Comparison of ENCODE assay signal across 22 cellular contexts in the genomic region with DNA sequence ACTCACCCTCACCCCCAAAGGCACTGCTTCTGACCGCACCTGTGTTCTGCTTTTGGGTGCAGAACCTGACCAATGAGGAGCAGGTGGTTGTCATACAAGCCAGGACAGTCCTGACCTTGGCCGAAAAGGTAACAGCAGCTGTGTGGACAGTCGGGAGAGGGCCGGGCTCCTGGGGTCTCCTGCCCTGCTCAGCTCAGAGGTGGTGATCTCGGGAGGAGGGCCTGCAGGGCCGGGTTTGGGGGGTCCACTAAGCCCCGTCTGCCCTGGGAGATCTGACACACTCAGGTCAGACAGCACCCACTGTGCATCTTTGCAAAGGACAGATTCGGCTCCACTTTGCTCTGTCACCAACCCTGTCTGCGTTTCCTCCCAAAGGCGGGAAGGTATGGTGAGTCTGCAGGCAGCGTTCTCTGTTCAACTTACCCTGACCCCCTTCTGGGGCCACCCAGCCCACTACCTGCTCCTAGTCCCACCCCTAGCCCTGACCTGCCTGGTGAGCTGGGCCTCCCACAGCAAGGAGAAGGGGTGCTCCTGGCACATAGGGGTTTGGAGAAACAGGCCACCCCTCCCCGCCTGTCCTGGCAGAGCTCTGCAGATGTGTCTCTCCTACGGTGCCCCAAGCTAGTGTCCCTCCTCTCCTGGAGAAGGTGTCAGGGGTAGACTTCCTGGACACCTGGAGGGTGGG. TPM values are rescaled to one million over a fixed set of nuclear protein-coding genes. Genes with fewer than 3 reads are reported as not detected.
DNase-seq lines count a peak whose midpoint lies in the region; ATAC-seq, FAIRE-seq and TF ChIP-seq lines count a peak whose summit lies in the region.
"Had no signal": no experiment of that assay in that cellular context is flagged by ENCODE, and none has a peak within 500 bp of the region (broad histone marks: within the 10 kb centered on the region; RNA-seq: fewer than 3 reads in every experiment).

No MANE protein-coding gene starts in this region.

- H3K4me1 ChIP-seq in heart right ventricle (no peaks in the 10 kb centered on the region), kidney (ENCODE audit: control insufficient read depth in 1 of 2, insufficient read depth in 1 of 2, low read depth in 1 of 2, low read length in 2 of 2) (no peaks in the 10 kb centered on the region), spleen (no peaks in the 10 kb centered on the region)

- H3K36me3 Mint-ChIP-seq in chondrocyte (ENCODE audit: low read depth), result no peaks in the 10 kb centered on the region
- H3K36me3 Mint-ChIP-seq: CD4-positive, CD25-positive, alpha-beta regulatory T cell; IgD-negative memory B cell had no signal

- no peak overlapping the region for H3K4me3 ChIP-seq in heart right ventricle
- H3K4me3 ChIP-seq in kidney (ENCODE audit: low read length in 2 of 2), result no peak overlapping the region
- no peak overlapping the region for H3K4me3 ChIP-seq in spleen
- H3K4me3 ChIP-seq: PC-9 had no signal

- no peaks in the 10 kb centered on the region for H3K9me3 ChIP-seq in heart right ventricle
- H3K9me3 ChIP-seq in kidney (ENCODE audit: control insufficient read depth in 1 of 2, low read length in 2 of 2), result no peaks in the 10 kb centered on the region
- no peaks in the 10 kb centered on the region for H3K9me3 ChIP-seq in spleen

- no peaks in the 10 kb centered on the region for H3K36me3 ChIP-seq in heart right ventricle
- no peaks in the 10 kb centered on the region for H3K36me3 ChIP-seq in kidney (ENCODE audit: control insufficient read depth in 1 of 2, insufficient read depth in 2 of 2, low read length in 2 of 2)
- H3K36me3 ChIP-seq in spleen, result no peaks in the 10 kb centered on the region

- H3K9me3 Mint-ChIP-seq in chondrocyte (ENCODE audit: low read depth), result no peaks in the 10 kb centered on the region
- H3K9me3 Mint-ChIP-seq: IgD-negative memory B cell had no signal

- no peak overlapping the region for H3K4me3 Mint-ChIP-seq in chondrocyte (ENCODE audit: unreplicated experiment)
- H3K4me3 Mint-ChIP-seq: CD4-positive, CD25-positive, alpha-beta regulatory T cell; IgD-negative memory B cell had no signal

- TF ChIP-seq CTCF in heart right ventricle (IDR thresholded peaks at IDR 0.05) (no peak), chondrocyte (IDR thresholded peaks at IDR 0.05) (no peak), kidney (IDR thresholded peaks at IDR 0.05; ENCODE audit: borderline replicate concordance, extremely low read depth, insufficient read depth) (no peak), spleen (IDR thresholded peaks at IDR 0.05 in 8 of 11, conservative IDR thresholded peaks at IDR 0.05 in 3 of 11) (no peak)

- FAIRE-seq in kidney (lab: Jason Lieb, UNC), result no peak
- FAIRE-seq: D721Med, GM18507, H54 had no signal

- H3K27ac Mint-ChIP-seq in chondrocyte (ENCODE audit: unreplicated experiment), result no peak overlapping the region
- H3K27ac Mint-ChIP-seq: CD4-positive, CD25-positive, alpha-beta regulatory T cell; IgD-negative memory B cell had no signal

- no peak for TF ChIP-seq POLR2A in spleen (IDR thresholded peaks at IDR 0.05)

- no peak for ATAC-seq in Right ventricle myocardium superior (ENCODE audit: poor library complexity)
- ATAC-seq in heart right ventricle, result no peak
- no peak for ATAC-seq in left colon

- H3K9ac ChIP-seq in kidney (ENCODE audit: low read length in 2 of 2), result no peak overlapping the region
- H3K9ac ChIP-seq: KMS-11 had no signal

- no peaks in the 10 kb centered on the region for H3K4me1 Mint-ChIP-seq in chondrocyte (ENCODE audit: low read depth)
- H3K4me1 Mint-ChIP-seq: IgD-negative memory B cell had no signal

- intact Hi-C loops in Right ventricle myocardium superior (cut with DNase I), result no loop called here
- intact Hi-C loops in heart right ventricle (cut with DNase I), result no loop called here
- intact Hi-C loops in kidney (cut with DNase I), result no loop called here
- intact Hi-C loops in spleen (cut with DNase I; ENCODE audit: low total_unique reads), result no loop called here
- intact Hi-C loops in left colon (cut with DNase I, micrococcal nuclease), result no loop called here

- H3K27me3 Mint-ChIP-seq in chondrocyte (ENCODE audit: low read depth), result no peaks in the 10 kb centered on the region
- H3K27me3 Mint-ChIP-seq: CD4-positive, CD25-positive, alpha-beta regulatory T cell; IgD-negative memory B cell had no signal

- 83 to 85% methylated on average over 13 of the region's 13 CpGs for WGBS in heart right ventricle, 2 donors
- 57 to 82% (median 72%) methylated on average over 4 to 13 of the region's 13 CpGs for WGBS in spleen, 5 donors

- H3K27ac ChIP-seq in heart right ventricle, result no peak overlapping the region
- H3K27ac ChIP-seq in kidney (ENCODE audit: low read depth in 2 of 2, low read length in 2 of 2), result no peak overlapping the region
- H3K27ac ChIP-seq in spleen, result no peak overlapping the region
- H3K27ac ChIP-seq: KMS-11, PC-9 had no signal

- no peaks in the 10 kb centered on the region for H3K27me3 ChIP-seq in heart right ventricle
- no peaks in the 10 kb centered on the region for H3K27me3 ChIP-seq in spleen (replicated peaks in 1 of 7)

- DNase-seq in Right ventricle myocardium superior, result peak; percentile 29
- DNase-seq in heart right ventricle, result no peak
- peak; percentile 68 for DNase-seq in chondrocyte (ENCODE audit: low spot score)
- peak; percentile 65 for DNase-seq in kidney
- peak; percentile 72 for DNase-seq in spleen
- DNase-seq in left colon, result no peak
- no peak for DNase-seq in cerebellum (ENCODE audit: low spot score)
- DNase-seq: 8988T; CD4-positive, CD25-positive, alpha-beta regulatory T cell; MM.1S; NCI-H2029 treated with DMSO at 0.1 percent for 48 hours; NCI-H446 treated with DMSO at 0.1 percent for 48 hours; NCI-H526; NCI-H82; NK-92 treated with Interleukin-12 subunit alpha and Interleukin-12 subunit beta, amount 100 ng/mL, for 24 hours; PC-9; SHP77 treated with DMSO at 0.1 percent for 48 hours had no signal

RNA-seq across cellular contexts. Expression of a gene that starts 33.7 kb away (rescaled TPM):
- total RNA-seq in Right ventricle myocardium superior, result 31.7 TPM
- total RNA-seq in heart right ventricle, result 10 to 100 TPM in 9 of 10 donors, 1 to 10 TPM in 1; 9.4 to 78.9 (median 32.6) TPM
- 10 to 100 TPM in 1 of 2 donors, 1 to 10 TPM in 1; 2.4 to 19.2 TPM for polyA plus RNA-seq in heart right ventricle
- total RNA-seq in chondrocyte, result 19.9 to 37.6 TPM (median 35.2 TPM) in 3 replicates
- 0.60 TPM for total RNA-seq in kidney
- not detected for polyA plus RNA-seq in kidney (ENCODE audit: insufficient read depth, low read depth, low replicate concordance)
- 1 to 10 TPM in 4 of 7 donors, under 1 TPM in 2, not detected in 1; 0.85 to 6.0 (median 1.6) TPM for total RNA-seq in spleen
- 1 to 10 TPM in 1 of 3 donors, under 1 TPM in 2; 0.55 to 1.0 (median 0.96) TPM for polyA plus RNA-seq in spleen
- total RNA-seq in left colon, result under 1 TPM in 1 of 2 donors, not detected in 1; 0.45 TPM
- 44.5 TPM for total RNA-seq in cerebellum
- polyA plus RNA-seq: IgD-negative memory B cell had no signal

Comparison
In these comparisons a context has a peak if more than half of its experiments do, and no peak if none do; other contexts are left out.
1. DNase-seq: peak in Right ventricle myocardium superior (single experiment), chondrocyte (single experiment), kidney (single experiment) and spleen (single experiment); none in heart right ventricle (0 of 2), left colon (0 of 2) and cerebellum (single experiment).